ENCODE assay signal across 8 cellular contexts in the genomic region with DNA sequence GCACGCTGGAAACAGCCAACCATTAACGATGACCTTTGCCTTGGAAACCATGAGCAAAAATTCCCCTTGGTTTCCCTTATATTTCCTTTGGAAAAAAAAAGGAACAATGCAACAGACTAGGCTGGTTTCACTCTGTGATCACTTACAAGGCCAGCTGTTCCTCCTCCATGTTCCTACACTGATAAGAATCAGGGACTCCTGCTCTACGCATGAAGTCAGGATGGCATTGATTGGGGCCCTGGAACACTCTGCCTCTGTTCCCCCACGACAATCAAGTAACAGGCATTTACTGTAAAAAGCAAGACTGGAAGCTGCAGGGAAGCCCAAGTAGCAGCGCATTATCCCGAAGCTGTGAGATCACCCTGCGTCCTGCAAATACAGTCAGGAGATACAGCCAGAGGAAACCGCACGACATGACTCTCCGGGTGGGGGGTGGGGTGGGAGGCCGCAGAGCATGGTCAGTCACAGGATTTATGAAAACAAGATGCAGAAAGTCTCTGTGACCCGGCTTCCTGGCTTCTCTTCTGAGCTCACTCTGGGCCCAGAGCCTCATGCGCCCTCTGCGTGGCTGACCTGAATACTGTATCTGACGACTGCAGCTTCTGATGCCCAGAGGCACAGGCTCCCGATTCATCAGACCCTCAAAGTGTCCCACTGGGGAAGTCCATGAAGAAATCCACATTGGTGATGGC. TPM values are rescaled to one million over a fixed set of nuclear protein-coding genes. Genes with fewer than 3 reads are reported as not detected.
DNase-seq lines count a peak whose midpoint lies in the region; ATAC-seq and TF ChIP-seq lines count a peak whose summit lies in the region.

No MANE protein-coding gene starts in this region.

- DNase-seq in ACHN = peak; percentile 90
- peak; percentile 96 for DNase-seq in HCEC 1CT
- no peak for DNase-seq in activated naive CD8-positive, alpha-beta T cell treated with anti-CD3 and anti-CD28 coated beads, Interleukin-2, amount 10 ng/mL, durations not matched to agents 7 days and 5 days
- peak; percentile 74 for DNase-seq in left cardiac atrium
- DNase-seq in retinal pigment epithelial cell (ENCODE audit: low read depth) = peak; percentile 90
- no peak for DNase-seq in effector memory CD4-positive, alpha-beta T cell
- no peak for DNase-seq in Kasumi-1 (lab: John Stamatoyannopoulos, UW)

- H3K9me3 ChIP-seq in effector memory CD4-positive, alpha-beta T cell (ENCODE audit: control insufficient read depth, low read length) = no peaks in the 10 kb centered on the region

- no peaks in the 10 kb centered on the region for H3K4me1 ChIP-seq in effector memory CD4-positive, alpha-beta T cell (ENCODE audit: control insufficient read depth, insufficient read depth, low read length, poor library complexity, severe bottlenecking)

- H3K36me3 ChIP-seq in effector memory CD4-positive, alpha-beta T cell (ENCODE audit: control insufficient read depth, insufficient read depth, low read length) = peaks cover 12% of the 10 kb centered on the region

- no peaks in the 10 kb centered on the region for H3K27me3 Mint-ChIP-seq in activated naive CD8-positive, alpha-beta T cell treated with anti-CD3 and anti-CD28 coated beads, Interleukin-2, amount 10 ng/mL, durations not matched to agents 7 days and 5 days

- in situ Hi-C loops in ACHN (cut with HindIII; ENCODE audit: low pct_ligation_motif_present, low pct_unique_long_range_greater_than_20kb, low sequenced_read_pairs) = no loop called here

- intact Hi-C loops in left cardiac atrium (cut with DNase I) = no loop called here

- H3K36me3 Mint-ChIP-seq in activated naive CD8-positive, alpha-beta T cell treated with anti-CD3 and anti-CD28 coated beads, Interleukin-2, amount 10 ng/mL, durations not matched to agents 7 days and 5 days = peaks cover 13% of the 10 kb centered on the region

- peak; percentile 18 for TF ChIP-seq CTCF in retinal pigment epithelial cell (conservative IDR thresholded peaks at IDR 0.05; ENCODE audit: low read depth, low read length)

- no peaks in the 10 kb centered on the region for H3K27me3 ChIP-seq in effector memory CD4-positive, alpha-beta T cell (replicated peaks; ENCODE audit: control insufficient read depth, insufficient read depth, low read length, poor library complexity, severe bottlenecking)

- no peak for ATAC-seq in activated naive CD8-positive, alpha-beta T cell treated with anti-CD3 and anti-CD28 coated beads, Interleukin-2, amount 10 ng/mL, durations not matched to agents 7 days and 5 days (ENCODE audit: low read depth)
- ATAC-seq in left cardiac atrium (peak; percentile 64 to 76), HG03432 (IDR thresholded peaks at IDR 0.05; ENCODE audit: unreplicated experiment) (no peak)

- peak overlapping the region; percentile 8 for H3K4me3 Mint-ChIP-seq in activated naive CD8-positive, alpha-beta T cell treated with anti-CD3 and anti-CD28 coated beads, Interleukin-2, amount 10 ng/mL, durations not matched to agents 7 days and 5 days

- peak overlapping the region; percentile 3 for H3K4me3 ChIP-seq in retinal pigment epithelial cell (ENCODE audit: low read length)
- no peak overlapping the region for H3K4me3 ChIP-seq in effector memory CD4-positive, alpha-beta T cell (ENCODE audit: insufficient read depth, low read depth, low read length, poor library complexity, severe bottlenecking)

- H3K9me3 Mint-ChIP-seq in activated naive CD8-positive, alpha-beta T cell treated with anti-CD3 and anti-CD28 coated beads, Interleukin-2, amount 10 ng/mL, durations not matched to agents 7 days and 5 days = no peaks in the 10 kb centered on the region

- H3K4me1 Mint-ChIP-seq in activated naive CD8-positive, alpha-beta T cell treated with anti-CD3 and anti-CD28 coated beads, Interleukin-2, amount 10 ng/mL, durations not matched to agents 7 days and 5 days = peaks cover 43% of the 10 kb centered on the region

- H3K27ac Mint-ChIP-seq in activated naive CD8-positive, alpha-beta T cell treated with anti-CD3 and anti-CD28 coated beads, Interleukin-2, amount 10 ng/mL, durations not matched to agents 7 days and 5 days = no peak overlapping the region

- H3K27ac ChIP-seq in effector memory CD4-positive, alpha-beta T cell (ENCODE audit: insufficient read depth, low read length, poor library complexity, severe bottlenecking) = no peak overlapping the region

- POLR2A ChIA-PET in activated naive CD8-positive, alpha-beta T cell treated with anti-CD3 and anti-CD28 coated beads, Interleukin-2, amount 10 ng/mL, durations not matched to agents 7 days and 5 days (lab: Charles Lee) = interaction anchor here (1.0 to 2.1 kb wide), 4 partner anchors 12 to 31 kb away, joined by 3 to 8 read pairs (median 5); a partner anchor contains a TSS

RNA-seq across cellular contexts. Expression of a gene that starts 31.1 kb away (rescaled TPM):
- total RNA-seq in activated naive CD8-positive, alpha-beta T cell treated with anti-CD3 and anti-CD28 coated beads, Interleukin-2, amount 10 ng/mL, durations not matched to agents 7 days and 5 days = 10 to 100 TPM; 29.7 to 36.9 TPM
- 10 to 100 TPM; 30.4 to 46.0 TPM for total RNA-seq in left cardiac atrium

RNA-seq across cellular contexts. Expression of a gene that starts 53.6 kb away (rescaled TPM):
- not detected for total RNA-seq in activated naive CD8-positive, alpha-beta T cell treated with anti-CD3 and anti-CD28 coated beads, Interleukin-2, amount 10 ng/mL, durations not matched to agents 7 days and 5 days
- total RNA-seq in left cardiac atrium = not detected

Comparison
In these comparisons a context has a peak if more than half of its experiments do, and no peak if none do; other contexts are left out.
1. DNase-seq: peak in ACHN (single experiment), HCEC 1CT (single experiment), left cardiac atrium (single experiment) and retinal pigment epithelial cell (single experiment); none in activated naive CD8-positive, alpha-beta T cell treated with anti-CD3 and anti-CD28 coated beads, Interleukin-2, amount 10 ng/mL, durations not matched to agents 7 days and 5 days (single experiment), effector memory CD4-positive, alpha-beta T cell (0 of 3) and Kasumi-1 (0 of 2).
2. ATAC-seq: peak in left cardiac atrium (2 of 2); none in activated naive CD8-positive, alpha-beta T cell treated with anti-CD3 and anti-CD28 coated beads, Interleukin-2, amount 10 ng/mL, durations not matched to agents 7 days and 5 days (single experiment) and HG03432 (single experiment).